13 cellular contexts compared by ENCODE assay signal in the genomic region with DNA sequence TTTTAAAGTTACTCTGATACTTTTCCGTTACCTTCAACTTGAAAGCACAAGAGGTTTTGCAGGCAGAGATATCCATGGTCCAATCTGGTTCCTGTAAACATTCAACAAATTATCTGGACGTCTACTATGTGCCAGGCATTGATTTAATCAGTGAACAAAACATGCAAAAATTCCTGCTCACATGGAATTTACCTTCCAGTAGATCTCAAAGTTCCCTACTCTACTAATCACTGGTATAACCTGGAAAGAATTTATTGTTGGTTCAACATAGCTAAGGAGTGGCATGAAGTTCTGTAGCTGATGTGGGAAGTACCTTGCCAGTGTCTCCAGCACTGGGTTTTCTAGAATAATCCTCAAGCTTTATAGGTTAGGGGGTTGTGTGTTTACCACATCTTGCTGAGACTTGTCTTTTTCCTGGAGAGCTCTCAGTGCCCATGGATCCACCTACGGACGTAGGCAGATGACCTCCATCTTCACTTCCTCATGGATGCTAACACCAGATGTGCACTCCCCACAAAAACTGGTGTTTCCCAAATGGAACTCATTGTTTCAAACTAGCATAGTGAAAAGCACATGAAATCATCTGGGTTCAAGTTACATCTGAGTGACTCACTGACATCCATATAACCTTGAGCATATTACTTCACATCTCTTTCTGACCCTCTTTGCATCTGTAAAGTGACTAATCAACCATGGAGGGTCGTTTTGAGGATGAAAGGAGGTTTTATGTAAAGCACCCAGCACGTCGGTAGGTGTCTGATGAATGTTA. TPM values are rescaled to one million over a fixed set of nuclear protein-coding genes. Genes with fewer than 3 reads are reported as not detected.
DNase-seq lines count a peak whose midpoint lies in the region; ATAC-seq, FAIRE-seq and TF ChIP-seq lines count a peak whose summit lies in the region.
"Had no signal": no experiment of that assay in that cellular context is flagged by ENCODE, and none has a peak within 500 bp of the region (broad histone marks: within the 10 kb centered on the region; RNA-seq: fewer than 3 reads in every experiment).

No MANE protein-coding gene starts in this region.

- peak overlapping the region; percentile 98 for H3K27ac ChIP-seq in SJSA1
- peak overlapping the region; percentile 68 for H3K27ac ChIP-seq in smooth muscle cell (ENCODE audit: low read depth)
- H3K27ac ChIP-seq: neutrophil had no signal

- H3K4me2 ChIP-seq in smooth muscle cell, result peak overlapping the region; percentile 61

- H3K9me3 ChIP-seq in SJSA1 (replicated peaks) (0 out of 2 replicates have a peak, but pooled peaks cover 5% of the 10 kb centered on the region), smooth muscle cell (replicated peaks; ENCODE audit: low read depth) (no peaks in the 10 kb centered on the region)
- H3K9me3 ChIP-seq: neutrophil had no signal

- peak overlapping the region; percentile 8 for H2AFZ ChIP-seq in smooth muscle cell (ENCODE audit: low read depth)

- TF ChIP-seq CTCF in foreskin fibroblast (IDR thresholded peaks at IDR 0.05; ENCODE audit: low read depth, low read length) (no peak), smooth muscle cell (IDR thresholded peaks at IDR 0.05; ENCODE audit: borderline replicate concordance, insufficient read depth, poor library complexity, severe bottlenecking) (no peak)

- ATAC-seq in stimulated activated naive CD8-positive, alpha-beta T cell treated with anti-CD3 and anti-CD28 coated beads, Interleukin-15, Interleukin-2, amounts not matched to agents 100 U/mL and 50 U/mL, for 24 hours, result no peak
- no peak for ATAC-seq in GM19455 (IDR thresholded peaks at IDR 0.05; ENCODE audit: unreplicated experiment)

- H3K27me3 ChIP-seq in SJSA1 (replicated peaks) (no peaks in the 10 kb centered on the region), smooth muscle cell (ENCODE audit: low read depth) (no peaks in the 10 kb centered on the region)
- H3K27me3 ChIP-seq: neutrophil had no signal

- H3K4me1 ChIP-seq in SJSA1 (replicated peaks), result peaks cover 61% of the 10 kb centered on the region
- H3K4me1 ChIP-seq in smooth muscle cell (ENCODE audit: low read depth), result peaks cover 12% of the 10 kb centered on the region

- WGBS in smooth muscle cell (ENCODE audit: low lambda C conversion rate), result 33% methylated on average over 7 of the region's 7 CpGs

- no peak for TF ChIP-seq POLR2A in H54 (IDR thresholded peaks at IDR 0.05; ENCODE audit: low read depth, low read length)

- no peaks in the 10 kb centered on the region for H4K20me1 ChIP-seq in smooth muscle cell (ENCODE audit: low read depth)

- H3K36me3 ChIP-seq in SJSA1 (peaks cover 33% of the 10 kb centered on the region), smooth muscle cell (ENCODE audit: low read depth) (no peaks in the 10 kb centered on the region)
- H3K36me3 ChIP-seq: neutrophil had no signal

- H3K79me2 ChIP-seq in smooth muscle cell (ENCODE audit: low read depth), result no peaks in the 10 kb centered on the region

- FAIRE-seq in H54 (lab: Jason Lieb, UNC), result peak; percentile 61

- H3K9ac ChIP-seq in smooth muscle cell (ENCODE audit: low read depth), result peak overlapping the region; percentile 6

- H3K4me3 ChIP-seq in SJSA1 (no peak overlapping the region), foreskin fibroblast (ENCODE audit: low read depth in 1 of 2, low read length in 2 of 2) (no peak overlapping the region), smooth muscle cell (no peak overlapping the region)

- no peaks in the 10 kb centered on the region for H3F3A ChIP-seq in smooth muscle cell (ENCODE audit: low read depth)

- no peak for DNase-seq in H54 (ENCODE audit: insufficient read length, low spot score)
- DNase-seq in SJSA1 (ENCODE audit: low read depth in 1 of 2, low spot score in 2 of 2), result peak in 1 of 2 experiments; percentile 74
- DNase-seq in foreskin fibroblast, result peak; percentile 85 to 91
- DNase-seq in smooth muscle cell (lab: John Stamatoyannopoulos, UW; ENCODE audit: unreplicated experiment), result no peak
- DNase-seq in T1000 (lab: John Stamatoyannopoulos, UW), result no peak
- DNase-seq in stimulated activated naive CD8-positive, alpha-beta T cell treated with anti-CD3 and anti-CD28 coated beads, Interleukin-15, Interleukin-2, amounts not matched to agents 100 U/mL and 50 U/mL, for 24 hours, result no peak
- no peak for DNase-seq in NOMO-1 treated with DMSO at 0.1 percent for 48 hours (lab: John Stamatoyannopoulos, UW; ENCODE audit: unreplicated experiment)
- DNase-seq: activated CD4-positive, alpha-beta T cell treated with anti-CD3 and anti-CD28 coated beads, Interleukin-2, amount 50 U/mL, for 48 hours; head of caudate nucleus; NCI-H146; SIG-M5 had no signal

RNA-seq across cellular contexts. Expression of a gene that starts 10.0 kb away (rescaled TPM):
- 19.8 and 45.6 TPM in 2 replicates for total RNA-seq in SJSA1 (2014; rRNA removed; shearing (Covaris generic))
- 9.0 and 10.4 TPM in 2 replicates for total RNA-seq in smooth muscle cell
- 0.94 and 4.1 TPM in 2 replicates for polyA plus RNA-seq in smooth muscle cell

RNA-seq across cellular contexts. Expression of a gene that starts 57.4 kb away (rescaled TPM):
- 84.6 and 101 TPM in 2 replicates for total RNA-seq in SJSA1 (2014; rRNA removed; shearing (Covaris generic))
- total RNA-seq in smooth muscle cell, result 34.5 and 53.1 TPM in 2 replicates
- polyA plus RNA-seq in smooth muscle cell, result 21.9 and 24.5 TPM in 2 replicates

Comparison
In these comparisons a context has a peak if more than half of its experiments do, and no peak if none do; other contexts are left out.
1. DNase-seq: peak in foreskin fibroblast (2 of 2); none in H54 (single experiment), smooth muscle cell (single experiment), T1000 (single experiment), stimulated activated naive CD8-positive, alpha-beta T cell treated with anti-CD3 and anti-CD28 coated beads, Interleukin-15, Interleukin-2, amounts not matched to agents 100 U/mL and 50 U/mL, for 24 hours (single experiment) and NOMO-1 treated with DMSO at 0.1 percent for 48 hours (single experiment).